25 cellular contexts compared by ENCODE assay signal in genomic region chr3:56962200-56962599, GRCh38.
A peak's percentile ranks its signal among the peaks of the same experiment; 100 is the strongest.
DNase-seq lines count a peak whose midpoint lies in the region; ATAC-seq, FAIRE-seq and TF ChIP-seq lines count a peak whose summit lies in the region.
"Had no signal": no experiment of that assay in that cellular context is flagged by ENCODE, and none has a peak within 500 bp of the region (broad histone marks: within the 10 kb centered on the region; RNA-seq: fewer than 3 reads in every experiment).

No MANE protein-coding gene starts in this region.

- in situ Hi-C loops in IMR-90 (cut with MboI; ENCODE audit: low sequenced_read_pairs): no loop called here

- H3K9me3 ChIP-seq in BE2C (no peaks in the 10 kb centered on the region), IMR-90 (ENCODE audit: control insufficient read depth, insufficient read depth, low read length) (peaks cover 2% of the 10 kb centered on the region; the same call in 1 of the 2 replicates), keratinocyte (ENCODE audit: control insufficient read depth, low read depth, low read length) (no peaks in the 10 kb centered on the region)
- H3K9me3 ChIP-seq: neutrophil, thoracic aorta had no signal

- H3K27ac ChIP-seq in IMR-90 (ENCODE audit: insufficient read depth, low read length) (no peak overlapping the region), keratinocyte (ENCODE audit: control insufficient read depth, insufficient read depth, low read length) (no peak overlapping the region)
- H3K27ac ChIP-seq: dorsolateral prefrontal cortex, GM23248, neutrophil, right atrium auricular region, thoracic aorta had no signal

- no peaks in the 10 kb centered on the region for H3K79me2 ChIP-seq in keratinocyte (ENCODE audit: control insufficient read depth, insufficient read depth, low read length)

- intact Hi-C loops in IMR-90 (cut with micrococcal nuclease): no loop called here

- dilution Hi-C loops in IMR-90 (cut with HindIII; ENCODE audit: low sequenced_read_pairs, unreplicated experiment) (no loop called here), keratinocyte (cut with MboI; ENCODE audit: extremely low pct_ligation_motif_present, low sequenced_read_pairs) (no loop called here)

- no peak overlapping the region for H2BK20ac ChIP-seq in IMR-90 (ENCODE audit: low read depth, low read length)

- no peak overlapping the region for H3K23ac ChIP-seq in IMR-90 (ENCODE audit: low read depth, low read length)

- H4K8ac ChIP-seq in IMR-90 (ENCODE audit: low read depth in 2 of 2, low read length in 2 of 2): no peak overlapping the region

- no TSS peak for BruUV-seq in IMR-90 (replicated peaks; lab: Mats Ljungman, UMichigan)

- TF ChIP-seq POLR2A in IMR-90 (IDR thresholded peaks at IDR 0.05; ENCODE audit: low read depth, low read length): no peak

- no peak for TF ChIP-seq CTCF in BE2C (IDR thresholded peaks at IDR 0.05; ENCODE audit: low read depth, low read length)
- TF ChIP-seq CTCF in IMR-90 (conservative IDR thresholded peaks at IDR 0.05; ENCODE audit: low read depth, low read length): no peak
- no peak for TF ChIP-seq CTCF in keratinocyte (optimal IDR thresholded peaks at IDR 0.05 in 1 of 3, IDR thresholded peaks at IDR 0.05 in 1 of 3, conservative IDR thresholded peaks at IDR 0.05 in 1 of 3; ENCODE audit: extremely low read depth in 1 of 3, insufficient read depth in 2 of 3, low read length in 3 of 3)

- no peak overlapping the region for H3K18ac ChIP-seq in IMR-90 (ENCODE audit: low read depth, low read length)

- no peak overlapping the region for H3K56ac ChIP-seq in IMR-90 (ENCODE audit: extremely low read depth, insufficient read depth, low read length)

- H2BK120ac ChIP-seq in IMR-90 (ENCODE audit: low read depth, low read length): no peak overlapping the region

- no peak overlapping the region for H2BK15ac ChIP-seq in IMR-90 (ENCODE audit: low read depth, low read length)

- DNase-seq in BE2C (peak; percentile 8), IMR-90 (no peak), RPMI8226 (peak; percentile 94), keratinocyte (ENCODE audit: low read depth, low spot score) (peak; percentile 0), OCI-M1 (lab: John Stamatoyannopoulos, UW) (no peak)
- DNase-seq in activated CD4-positive, alpha-beta T cell treated with anti-CD3 and anti-CD28 coated beads, Interleukin-2, amount 50 U/mL, for 4 hours: no peak
- DNase-seq: activated CD4-positive, alpha-beta T cell treated with anti-CD3 and anti-CD28 coated beads, Interleukin-2, amount 50 U/mL, for 48 hours; activated T-cell treated with anti-CD3 and anti-CD28 coated beads for 4 hours; amygdala; caudate nucleus; CD8-positive, alpha-beta memory T cell; dorsolateral prefrontal cortex; EL; GM23248; Kasumi-1; left cardiac atrium; midbrain; NCI-H1092; SIG-M5; T-helper 2 cell had no signal

- H3K4me3 ChIP-seq in BE2C (ENCODE audit: low read depth, low read length) (no peak overlapping the region), IMR-90 (ENCODE audit: insufficient read depth, low read depth, low read length) (no peak overlapping the region), keratinocyte (ENCODE audit: control insufficient read depth in 2 of 3, extremely low read depth in 1 of 3, insufficient read depth in 2 of 3, low read depth in 1 of 3, low read length in 3 of 3) (no peak overlapping the region)
- H3K4me3 ChIP-seq: dorsolateral prefrontal cortex, GM23248, right atrium auricular region, thoracic aorta had no signal

- FAIRE-seq in keratinocyte (lab: Jason Lieb, UNC): no peak

- H3K14ac ChIP-seq in IMR-90 (replicated peaks; ENCODE audit: low read depth, low read length): no peak overlapping the region

- CTCF ChIA-PET in IMR-90 (lab: Yijun Ruan, JAX): no interaction called here

- no peak overlapping the region for H2AK9ac ChIP-seq in IMR-90 (replicated peaks; ENCODE audit: low read depth, low read length, poor library complexity)

- no peak overlapping the region for H3K4ac ChIP-seq in IMR-90 (ENCODE audit: low read depth, low read length)

- no peak overlapping the region for H4K5ac ChIP-seq in IMR-90 (ENCODE audit: low read depth, low read length)

- H2AFZ ChIP-seq in IMR-90 (replicated peaks; ENCODE audit: low read length, poor library complexity) (no peak overlapping the region), keratinocyte (ENCODE audit: control insufficient read depth, low read length) (no peak overlapping the region)
- H2AFZ ChIP-seq: GM23248 had no signal

- H3K36me3 ChIP-seq in BE2C (no peaks in the 10 kb centered on the region), IMR-90 (ENCODE audit: control insufficient read depth, insufficient read depth, low read length) (no peaks in the 10 kb centered on the region), keratinocyte (ENCODE audit: control insufficient read depth in 2 of 2, extremely low read depth in 1 of 2, insufficient read depth in 2 of 2, low read length in 2 of 2) (no peaks in the 10 kb centered on the region)
- H3K36me3 ChIP-seq: neutrophil, right atrium auricular region, thoracic aorta had no signal

- POLR2A ChIA-PET in IMR-90 (lab: Charles Lee; ENCODE audit: unreplicated experiment): no interaction called here

- no peak for TF ChIP-seq RAD21 in IMR-90 (IDR thresholded peaks at IDR 0.05; ENCODE audit: low read length)

- no peak overlapping the region for H2AK5ac ChIP-seq in IMR-90 (ENCODE audit: low read depth, low read length)

- no peaks in the 10 kb centered on the region for H3K27me3 ChIP-seq in BE2C
- no peaks in the 10 kb centered on the region; the same call in 1 of the 2 replicates for H3K27me3 ChIP-seq in IMR-90 (ENCODE audit: control insufficient read depth, insufficient read depth, low read length)
- no peaks in the 10 kb centered on the region for H3K27me3 ChIP-seq in keratinocyte (ENCODE audit: control insufficient read depth, extremely low read depth, insufficient read depth, low read length)
- H3K27me3 ChIP-seq: dorsolateral prefrontal cortex, neutrophil, right atrium auricular region had no signal

- H3K9me1 ChIP-seq in IMR-90 (ENCODE audit: insufficient read depth, low read length): no peaks in the 10 kb centered on the region
- no peaks in the 10 kb centered on the region for H3K9me1 ChIP-seq in keratinocyte (ENCODE audit: control insufficient read depth, extremely low read depth, insufficient read depth, low read length)

- ATAC-seq in IMR-90 (ENCODE audit: low read depth) (no peak), GM21529 (IDR thresholded peaks at IDR 0.05; ENCODE audit: unreplicated experiment) (no peak)
- ATAC-seq: left cardiac atrium; stimulated activated effector memory CD8-positive, alpha-beta T cell treated with anti-CD3 and anti-CD28 coated beads, Interleukin-12 subunit alpha, Interleukin-12 subunit beta, amount 100 ng/mL, for 72 hours had no signal

- no peak overlapping the region for H3K9ac ChIP-seq in IMR-90 (ENCODE audit: low read depth, low read length)
- no peak overlapping the region for H3K9ac ChIP-seq in keratinocyte (ENCODE audit: control insufficient read depth, extremely low read depth, insufficient read depth, low read length)
- H3K9ac ChIP-seq: GM23248 had no signal

- no peak overlapping the region for H4K91ac ChIP-seq in IMR-90 (ENCODE audit: insufficient read depth, low read depth, low read length)

- H3K4me1 ChIP-seq in BE2C (no peaks in the 10 kb centered on the region), IMR-90 (ENCODE audit: control insufficient read depth, insufficient read depth, low read length) (no peaks in the 10 kb centered on the region), keratinocyte (ENCODE audit: control insufficient read depth, extremely low read depth, insufficient read depth, low read length) (no peaks in the 10 kb centered on the region)
- H3K4me1 ChIP-seq: right atrium auricular region had no signal

- H3K79me1 ChIP-seq in IMR-90 (ENCODE audit: low read depth in 1 of 2, low read length in 2 of 2): no peaks in the 10 kb centered on the region

- no peak overlapping the region for H2BK5ac ChIP-seq in IMR-90 (ENCODE audit: low read depth, low read length, poor library complexity, severe bottlenecking)

- H3K4me2 ChIP-seq in IMR-90 (ENCODE audit: low read depth, low read length): no peak overlapping the region
- H3K4me2 ChIP-seq in keratinocyte (ENCODE audit: control insufficient read depth, extremely low read depth, insufficient read depth, low read depth, low read length): no peak overlapping the region

- WGBS in IMR-90 (ENCODE audit: extremely low coverage in 2 of 2, insufficient read length in 1 of 2), 2 experiments: 82% methylated on average over 2 of the region's 3 CpGs; no CpG with 5 or more reads in 1 of the 2 experiments

- H4K20me1 ChIP-seq in IMR-90 (ENCODE audit: insufficient read depth, low read length) (no peaks in the 10 kb centered on the region), keratinocyte (ENCODE audit: control insufficient read depth, extremely low read depth, insufficient read depth, low read length) (no peaks in the 10 kb centered on the region)

TF ChIP-seq in IMR-90, 13 proteins besides CTCF, POLR2A, EP300 and RAD21:
- TF ChIP-seq MAFK (IDR thresholded peaks at IDR 0.05; ENCODE audit: low read depth, low read length) (peak; percentile 91), NFE2L2 (IDR thresholded peaks at IDR 0.05; ENCODE audit: low read depth, low read length) (no peak), SMC3 (IDR thresholded peaks at IDR 0.05; ENCODE audit: low read depth, low read length) (no peak), MXI1 (IDR thresholded peaks at IDR 0.05; ENCODE audit: borderline replicate concordance, low read depth, low read length) (no peak), RFX5 (IDR thresholded peaks at IDR 0.05; ENCODE audit: low read depth, low read length) (no peak), RCOR1 (IDR thresholded peaks at IDR 0.05; ENCODE audit: insufficient replicate concordance, low read length) (no peak)
TF ChIP-seq in IMR-90: peak in this region for 1.

Comparison
In these comparisons a context has a peak if more than half of its experiments do, and no peak if none do; other contexts are left out.
1. DNase-seq: peak in BE2C (single experiment), RPMI8226 (single experiment) and keratinocyte (single experiment); none in IMR-90 (single experiment), OCI-M1 (single experiment) and activated CD4-positive, alpha-beta T cell treated with anti-CD3 and anti-CD28 coated beads, Interleukin-2, amount 50 U/mL, for 4 hours (0 of 2).